8 cellular contexts compared by ENCODE assay signal in the genomic region with DNA sequence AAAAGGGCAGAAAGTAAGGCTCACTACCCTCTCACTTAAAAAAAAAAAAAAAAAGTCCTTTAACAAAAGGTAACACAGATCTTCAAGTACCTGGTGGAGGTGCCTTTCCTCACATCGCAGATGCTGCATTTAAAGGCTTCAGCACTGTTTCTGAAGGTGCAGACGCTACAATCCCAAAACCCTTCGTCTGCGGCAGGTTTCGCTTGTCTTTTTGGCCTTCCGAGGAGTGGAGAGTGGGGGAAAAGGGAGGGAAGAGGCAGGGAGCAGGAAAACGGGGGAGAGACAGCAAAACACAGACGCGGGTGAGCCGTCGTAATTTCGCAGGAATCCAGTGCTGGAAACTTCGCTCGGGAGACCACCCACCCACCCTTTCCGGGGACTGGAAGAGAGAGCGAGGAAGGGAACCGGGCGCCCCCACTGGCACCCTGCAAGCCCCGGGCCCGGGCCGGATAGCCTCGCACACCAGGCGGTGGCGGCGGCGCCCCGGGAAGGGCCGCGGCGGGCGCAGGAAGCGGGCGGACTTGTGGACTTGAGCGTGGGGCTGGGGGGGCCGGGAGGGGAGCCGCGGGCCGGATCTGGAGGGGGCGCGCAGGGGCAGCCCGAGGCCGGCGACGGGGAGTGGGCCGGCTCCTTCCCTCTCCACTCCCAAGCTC. TPM values are rescaled to one million over a fixed set of nuclear protein-coding genes. Genes with fewer than 3 reads are reported as not detected.
DNase-seq lines count a peak whose midpoint lies in the region; ATAC-seq and TF ChIP-seq lines count a peak whose summit lies in the region.

A gene (minus strand): TSS at position 216 of the 653 bp plus-strand sequence.

- no peaks in the 10 kb centered on the region for H3K27me3 ChIP-seq in heart left ventricle

- peak in 2 of 12 donors; percentile 15 to 25 for TF ChIP-seq CTCF in heart left ventricle (IDR thresholded peaks at IDR 0.05)
- peak; percentile 18 for TF ChIP-seq CTCF in progenitor cell of endocrine pancreas (IDR thresholded peaks at IDR 0.05; ENCODE audit: unreplicated experiment)

- intact Hi-C loops in heart left ventricle (cut with DNase I): loop anchor here in 7 of 10 donors (2.0 to 10.0 kb wide), 10 partner anchors 36 to 722 kb away; a partner anchor contains a TSS

- peaks cover 23% of the 10 kb centered on the region for H3K36me3 Mint-ChIP-seq in activated naive CD4-positive, alpha-beta T cell treated with anti-CD3 and anti-CD28 coated beads, Interleukin-2, amount 50 U/mL, for 24 hours
- H3K36me3 Mint-ChIP-seq in progenitor cell of endocrine pancreas (ENCODE audit: insufficient read depth): peaks cover 3% of the 10 kb centered on the region

- H3K27ac ChIP-seq in heart left ventricle: peak within 1 kb of the TSS; percentile 66 to 92 (median 88)

- WGBS in heart left ventricle, 4 donors: 0 to 1% (median 1%) methylated on average over 33 to 45 of the region's 45 CpGs

- H3K9me3 Mint-ChIP-seq in activated naive CD4-positive, alpha-beta T cell treated with anti-CD3 and anti-CD28 coated beads, Interleukin-2, amount 50 U/mL, for 24 hours: peaks cover 6% of the 10 kb centered on the region
- H3K9me3 Mint-ChIP-seq in progenitor cell of endocrine pancreas (ENCODE audit: low read depth): no peaks in the 10 kb centered on the region

- peaks cover 0 to 45% (median 29%) of the 10 kb centered on the region in 12 donors for H3K4me1 ChIP-seq in heart left ventricle

- H3K36me3 ChIP-seq in heart left ventricle: no peaks in the 10 kb centered on the region

- DNase-seq in NCI-H1105 treated with DMSO at 0.1 percent for 48 hours (lab: John Stamatoyannopoulos, UW): peak; percentile 24
- no peak for DNase-seq in NCI-H1105 (lab: John Stamatoyannopoulos, UW)
- DNase-seq in NCI-H2171 treated with DMSO at 0.1 percent for 48 hours (lab: John Stamatoyannopoulos, UW): peak; percentile 17
- no peak for DNase-seq in heart left ventricle
- DNase-seq in progenitor cell of endocrine pancreas (ENCODE audit: low spot score, unreplicated experiment): no peak
- no peak for DNase-seq in 8988T

- H3K27me3 Mint-ChIP-seq in activated naive CD4-positive, alpha-beta T cell treated with anti-CD3 and anti-CD28 coated beads, Interleukin-2, amount 50 U/mL, for 24 hours: no peaks in the 10 kb centered on the region
- H3K27me3 Mint-ChIP-seq in progenitor cell of endocrine pancreas: peaks cover 14% of the 10 kb centered on the region

- peak; percentile 24 for ATAC-seq in HG02610 (IDR thresholded peaks at IDR 0.05; ENCODE audit: unreplicated experiment)
- peak; percentile 16 to 78 (median 73) for ATAC-seq in heart left ventricle

- peak within 1 kb of the TSS; percentile 48 to 97 (median 82) for H3K4me3 ChIP-seq in heart left ventricle

- no peak for TF ChIP-seq POLR2A in heart left ventricle (IDR thresholded peaks at IDR 0.05)

- peaks cover 49% of the 10 kb centered on the region for H3K4me1 Mint-ChIP-seq in activated naive CD4-positive, alpha-beta T cell treated with anti-CD3 and anti-CD28 coated beads, Interleukin-2, amount 50 U/mL, for 24 hours
- H3K4me1 Mint-ChIP-seq in progenitor cell of endocrine pancreas (ENCODE audit: low read depth): peaks cover 39% of the 10 kb centered on the region

- H3K27ac Mint-ChIP-seq in activated naive CD4-positive, alpha-beta T cell treated with anti-CD3 and anti-CD28 coated beads, Interleukin-2, amount 50 U/mL, for 24 hours: peak within 1 kb of the TSS; percentile 97
- peak within 1 kb of the TSS; percentile 100 for H3K27ac Mint-ChIP-seq in progenitor cell of endocrine pancreas

- H3K9me3 ChIP-seq in heart left ventricle: no peaks in the 10 kb centered on the region

- H3K4me3 Mint-ChIP-seq in activated naive CD4-positive, alpha-beta T cell treated with anti-CD3 and anti-CD28 coated beads, Interleukin-2, amount 50 U/mL, for 24 hours: peak within 1 kb of the TSS; percentile 99
- peak within 1 kb of the TSS; percentile 95 for H3K4me3 Mint-ChIP-seq in progenitor cell of endocrine pancreas (ENCODE audit: low read depth)

RNA-seq across cellular contexts. Expression of the gene that starts here (rescaled TPM):
- total RNA-seq in heart left ventricle: 1 to 10 TPM; 4.9 to 9.0 (median 6.9) TPM
- 1 to 10 TPM; 3.0 to 7.7 TPM for polyA plus RNA-seq in heart left ventricle
- total RNA-seq in progenitor cell of endocrine pancreas: 30.1 TPM in 2 replicates

Comparison
In these comparisons a context has a peak if more than half of its experiments do, and no peak if none do; other contexts are left out.
1. DNase-seq: peak in NCI-H1105 treated with DMSO at 0.1 percent for 48 hours (single experiment) and NCI-H2171 treated with DMSO at 0.1 percent for 48 hours (single experiment); none in NCI-H1105 (single experiment), heart left ventricle (0 of 5), progenitor cell of endocrine pancreas (single experiment) and 8988T (single experiment).